23 cellular contexts compared by ENCODE assay signal in the genomic region with DNA sequence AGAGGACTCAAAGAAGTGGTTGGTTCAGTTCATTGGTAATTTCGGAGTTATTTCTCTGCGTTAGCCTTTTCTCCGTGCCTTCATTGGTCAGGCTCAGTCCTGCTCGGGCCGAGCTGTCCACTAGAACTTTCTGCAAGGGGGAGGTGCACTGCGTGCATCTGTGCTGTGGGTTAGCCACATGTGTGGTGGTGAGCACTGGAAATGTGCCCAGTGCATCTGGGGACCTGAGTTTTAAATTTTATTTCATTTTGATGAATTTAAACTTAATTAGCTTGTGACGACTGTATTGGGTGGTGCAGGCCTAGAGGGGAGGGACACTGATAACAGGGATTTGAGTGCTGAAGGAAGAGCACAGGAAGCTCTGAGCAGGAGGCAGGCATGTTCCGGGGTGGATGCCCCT. TPM values are rescaled to one million over a fixed set of nuclear protein-coding genes. Genes with fewer than 3 reads are reported as not detected.
"Had no signal": no experiment of that assay in that cellular context is flagged by ENCODE, and none has a peak within 500 bp of the region (broad histone marks: within the 10 kb centered on the region; RNA-seq: fewer than 3 reads in every experiment).

No MANE protein-coding gene starts in this region.

- H3K27me3 ChIP-seq: foreskin keratinocyte, ovary, right lobe of liver, tibial nerve, uterus had no signal

- H3K9me3 ChIP-seq: ovary, right lobe of liver, tibial nerve, uterus had no signal

- H3K4me1 ChIP-seq: foreskin keratinocyte, right lobe of liver, uterus had no signal

- DNase-seq: activated CD4-positive, alpha-beta memory T cell treated with anti-CD3 and anti-CD28 coated beads for 36 hours; activated CD4-positive, alpha-beta T cell treated with anti-CD3 and anti-CD28 coated beads for 36 hours; amygdala; central memory CD4-positive, alpha-beta T cell; effector CD8-positive, alpha-beta T cell; foreskin keratinocyte; glutamatergic neuron; hypothalamus; kidney glomerular epithelial cell; mesendoderm; ovary; right lobe of liver; substantia nigra; uterus; WERI-Rb-1 had no signal

- H3K27ac ChIP-seq: coronary artery, foreskin keratinocyte, ovary, right lobe of liver, tibial nerve, uterus, WERI-Rb-1 had no signal

- H3K27me3 Mint-ChIP-seq: activated CD4-positive, alpha-beta memory T cell treated with anti-CD3 and anti-CD28 coated beads for 36 hours; activated CD4-positive, alpha-beta T cell treated with anti-CD3 and anti-CD28 coated beads for 36 hours; activated naive CD4-positive, alpha-beta T cell treated with anti-CD3 and anti-CD28 coated beads, Interleukin-2, amount 50 U/mL, for 24 hours; brain had no signal

- H3K4me3 ChIP-seq: coronary artery, ovary, right lobe of liver, smooth muscle cell, tibial nerve, uterus had no signal

- H3K4me3 Mint-ChIP-seq: activated CD4-positive, alpha-beta memory T cell treated with anti-CD3 and anti-CD28 coated beads for 36 hours; activated CD4-positive, alpha-beta T cell treated with anti-CD3 and anti-CD28 coated beads for 36 hours; activated naive CD4-positive, alpha-beta T cell treated with anti-CD3 and anti-CD28 coated beads, Interleukin-2, amount 50 U/mL, for 24 hours; activated T-helper 1 cell treated with anti-CD3 and anti-CD28 coated beads, Interleukin-12 subunit alpha, Interleukin-12 subunit beta, Interleukin-2, Interleukin-4 antibody, amounts not matched to agents 30 ng/mL and 10 ng/mL and 1 ng/mL, durations not matched to agents 14 hours and 24 hours and 36 hours; brain; T-helper 1 cell treated with Interleukin-12 subunit alpha and Interleukin-12 subunit beta and Interleukin-4 antibody, amounts not matched to agents 30 μg/mL and 1 μg/mL, for 36 hours had no signal

- H3K9me3 Mint-ChIP-seq: activated CD4-positive, alpha-beta memory T cell treated with anti-CD3 and anti-CD28 coated beads for 36 hours; activated naive CD4-positive, alpha-beta T cell treated with anti-CD3 and anti-CD28 coated beads, Interleukin-2, amount 50 U/mL, for 24 hours; activated T-helper 1 cell treated with anti-CD3 and anti-CD28 coated beads, Interleukin-12 subunit alpha, Interleukin-12 subunit beta, Interleukin-2, Interleukin-4 antibody, amounts not matched to agents 30 ng/mL and 10 ng/mL and 1 ng/mL, durations not matched to agents 14 hours and 24 hours and 36 hours; brain; T-helper 1 cell treated with Interleukin-12 subunit alpha and Interleukin-12 subunit beta and Interleukin-4 antibody, amounts not matched to agents 30 μg/mL and 1 μg/mL, for 36 hours had no signal

- H3K36me3 ChIP-seq: ovary, uterus had no signal

- ATAC-seq: activated CD4-positive, alpha-beta T cell treated with anti-CD3 and anti-CD28 coated beads for 36 hours; foreskin keratinocyte; right lobe of liver had no signal

- H3K27ac Mint-ChIP-seq: activated CD4-positive, alpha-beta memory T cell treated with anti-CD3 and anti-CD28 coated beads for 36 hours; activated naive CD4-positive, alpha-beta T cell treated with anti-CD3 and anti-CD28 coated beads, Interleukin-2, amount 50 U/mL, for 24 hours; activated T-helper 1 cell treated with anti-CD3 and anti-CD28 coated beads, Interleukin-12 subunit alpha, Interleukin-12 subunit beta, Interleukin-2, Interleukin-4 antibody, amounts not matched to agents 30 ng/mL and 10 ng/mL and 1 ng/mL, durations not matched to agents 14 hours and 24 hours and 36 hours; T-helper 1 cell treated with Interleukin-12 subunit alpha and Interleukin-12 subunit beta and Interleukin-4 antibody, amounts not matched to agents 30 μg/mL and 1 μg/mL, for 36 hours had no signal

RNA-seq across cellular contexts. Expression of a gene that starts 30.4 kb away (rescaled TPM):
- total RNA-seq: activated CD4-positive, alpha-beta memory T cell treated with anti-CD3 and anti-CD28 coated beads for 36 hours; activated CD4-positive, alpha-beta T cell treated with anti-CD3 and anti-CD28 coated beads for 36 hours; activated T-helper 1 cell treated with anti-CD3 and anti-CD28 coated beads, Interleukin-12 subunit alpha, Interleukin-12 subunit beta, Interleukin-2, Interleukin-4 antibody, amounts not matched to agents 30 ng/mL and 10 ng/mL and 1 ng/mL, durations not matched to agents 14 hours and 24 hours and 36 hours; foreskin keratinocyte; pulmonary artery endothelial cell; smooth muscle cell had no signal
